ENCODE assay signal across 28 cellular contexts in the genomic region with DNA sequence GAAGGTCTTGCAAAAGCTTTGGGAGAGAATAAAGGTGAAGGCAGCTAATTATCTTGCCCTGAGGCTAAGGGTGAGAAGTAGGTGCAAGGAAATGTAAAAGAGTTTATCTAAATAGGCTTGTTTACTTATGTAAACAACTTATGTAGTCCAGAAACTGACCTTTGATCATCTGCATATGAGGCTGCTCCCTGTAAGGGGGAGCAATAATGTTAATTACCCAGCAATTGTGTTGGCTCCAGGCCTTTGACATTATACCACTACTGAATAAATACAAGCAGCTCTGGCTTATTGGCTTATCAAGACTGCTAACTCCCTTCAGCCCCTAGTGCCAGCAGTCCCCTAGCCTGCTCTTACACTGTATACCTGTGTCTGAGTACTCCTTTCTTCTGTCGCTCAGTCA.
"Had no signal": no experiment of that assay in that cellular context is flagged by ENCODE, and none has a peak within 500 bp of the region (broad histone marks: within the 10 kb centered on the region; RNA-seq: fewer than 3 reads in every experiment).

No MANE protein-coding gene starts in this region.

- H3K4me3 Mint-ChIP-seq: effector memory CD8-positive, alpha-beta T cell; memory B cell; mesothelial cell of epicardium; naive B cell; natural killer cell treated with Interleukin-12 subunit alpha and Interleukin-12 subunit beta and Interleukin-15 and Interleukin-18, amount 100 ng/mL, for 72 hours; neural crest cell; stimulated activated effector memory CD8-positive, alpha-beta T cell treated with anti-CD3 and anti-CD28 coated beads, Interleukin-12 subunit alpha, Interleukin-12 subunit beta, amount 100 ng/mL, for 72 hours had no signal

- H3K9me3 ChIP-seq: neutrophil, pancreas, right lobe of liver, testis, tibial artery, upper lobe of left lung had no signal

- FAIRE-seq: frontal cortex, keratinocyte, pancreas, urothelium cell line had no signal

- DNase-seq: dermis blood vessel endothelial cell; effector memory CD8-positive, alpha-beta T cell; hypothalamus; naive B cell; pancreas; right lobe of liver; stimulated activated CD4-positive, alpha-beta T cell treated with anti-CD3 and anti-CD28 coated beads, Interleukin-12 subunit alpha, Interleukin-12 subunit beta, amount 100 ng/mL, for 4 hours; stimulated activated CD4-positive, alpha-beta T cell treated with anti-CD3 and anti-CD28 coated beads, Interleukin-1b, Interleukin-23, amount 100 ng/mL, for 48 hours; stimulated activated CD4-positive, alpha-beta T cell treated with anti-CD3 and anti-CD28 coated beads, Interleukin-4, amount 100 ng/mL, for 1 hour; stimulated activated naive CD8-positive, alpha-beta T cell treated with anti-CD3 and anti-CD28 coated beads, Interleukin-15, Interleukin-2, amounts not matched to agents 100 U/mL and 50 U/mL, for 24 hours; substantia nigra; testis; tibial artery; upper lobe of left lung had no signal

- H3K36me3 Mint-ChIP-seq: memory B cell; mesothelial cell of epicardium; naive B cell; stimulated activated effector memory CD8-positive, alpha-beta T cell treated with anti-CD3 and anti-CD28 coated beads, Interleukin-12 subunit alpha, Interleukin-12 subunit beta, amount 100 ng/mL, for 72 hours had no signal

- H3K4me2 ChIP-seq: smooth muscle cell had no signal

- ATAC-seq: effector memory CD8-positive, alpha-beta T cell; left lobe of liver; mucosa of descending colon; natural killer cell treated with Interleukin-12 subunit alpha and Interleukin-12 subunit beta and Interleukin-15 and Interleukin-18, amount 100 ng/mL, for 72 hours; pancreas; right lobe of liver; stimulated activated effector memory CD8-positive, alpha-beta T cell treated with anti-CD3 and anti-CD28 coated beads, Interleukin-12 subunit alpha, Interleukin-12 subunit beta, amount 100 ng/mL, for 72 hours; stimulated activated naive CD8-positive, alpha-beta T cell treated with anti-CD3 and anti-CD28 coated beads, Interleukin-15, Interleukin-2, amounts not matched to agents 100 U/mL and 50 U/mL, for 24 hours had no signal

- H3K4me3 ChIP-seq: coronary artery, lung, mucosa of descending colon, pancreas, right lobe of liver, smooth muscle cell, testis, tibial artery, upper lobe of left lung had no signal

- H3K27me3 ChIP-seq: neutrophil, pancreas, right lobe of liver, testis, tibial artery, upper lobe of left lung had no signal

- H3K27ac ChIP-seq: coronary artery, neutrophil, pancreas, right lobe of liver, testis, tibial artery, upper lobe of left lung had no signal

- H3K36me3 ChIP-seq: neutrophil, pancreas, right lobe of liver, tibial artery, upper lobe of left lung had no signal

- H3K4me1 Mint-ChIP-seq: memory B cell; naive B cell; stimulated activated effector memory CD8-positive, alpha-beta T cell treated with anti-CD3 and anti-CD28 coated beads, Interleukin-12 subunit alpha, Interleukin-12 subunit beta, amount 100 ng/mL, for 72 hours had no signal

- H3K9me3 Mint-ChIP-seq: mesothelial cell of epicardium, neural crest cell had no signal

- H3K27ac Mint-ChIP-seq: effector memory CD8-positive, alpha-beta T cell; memory B cell; mesothelial cell of epicardium; naive B cell; natural killer cell treated with Interleukin-12 subunit alpha and Interleukin-12 subunit beta and Interleukin-15 and Interleukin-18, amount 100 ng/mL, for 72 hours; stimulated activated effector memory CD8-positive, alpha-beta T cell treated with anti-CD3 and anti-CD28 coated beads, Interleukin-12 subunit alpha, Interleukin-12 subunit beta, amount 100 ng/mL, for 72 hours had no signal

- H3K27me3 Mint-ChIP-seq: effector memory CD8-positive, alpha-beta T cell; memory B cell; naive B cell; natural killer cell treated with Interleukin-12 subunit alpha and Interleukin-12 subunit beta and Interleukin-15 and Interleukin-18, amount 100 ng/mL, for 72 hours had no signal

- H3K4me1 ChIP-seq: pancreas, right lobe of liver, testis, tibial artery, upper lobe of left lung had no signal
